ENCODE assay signal across 23 cellular contexts in the genomic region with DNA sequence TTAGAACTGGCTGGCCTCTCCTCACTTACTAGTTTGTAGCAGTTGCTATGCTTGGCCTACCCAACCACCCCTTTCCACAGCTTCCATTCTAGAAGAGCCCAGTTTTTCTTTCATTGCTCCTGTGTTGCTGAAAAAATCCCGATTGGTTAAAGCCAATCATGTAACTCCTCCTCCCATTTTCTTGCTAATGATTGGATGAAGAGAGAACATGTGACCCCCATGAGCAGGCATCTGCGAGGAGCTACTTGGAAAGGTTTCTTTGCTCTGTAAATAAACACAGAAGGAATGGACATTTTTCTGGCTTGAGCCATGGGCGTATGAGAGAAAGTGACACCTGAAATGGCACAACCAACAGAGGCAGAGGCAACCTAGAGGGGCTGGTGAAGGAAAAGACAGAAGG.
DNase-seq lines count a peak whose midpoint lies in the region; ATAC-seq, FAIRE-seq and TF ChIP-seq lines count a peak whose summit lies in the region.
"Had no signal": no experiment of that assay in that cellular context is flagged by ENCODE, and none has a peak within 500 bp of the region (broad histone marks: within the 10 kb centered on the region; RNA-seq: fewer than 3 reads in every experiment).

No MANE protein-coding gene starts in this region.

- CTCF ChIA-PET in H1 (lab: Charles Lee; ENCODE audit: partially characterized antibody), result interaction anchor here (0.9 to 4.7 kb wide), 22 partner anchors 8 to 452 kb away, joined by 3 to 33 read pairs (median 4); no protein-coding TSS in a partner anchor

- intact Hi-C loops in heart left ventricle (cut with DNase I), result loop anchor here in 2 of 10 donors (10.0 kb wide), 2 partner anchors 127 to 167 kb away; no protein-coding TSS in a partner anchor

- H2BK20ac ChIP-seq in H1 (ENCODE audit: low read length), result no peak overlapping the region

- no peak overlapping the region for H3K27ac Mint-ChIP-seq in T-helper 2 cell treated with Interferon-gamma antibody and Interleukin-4, amounts not matched to agents 5 μg/mL and 100 μg/mL, for 36 hours
- H3K27ac Mint-ChIP-seq: CD4-positive, CD25-positive, alpha-beta regulatory T cell; H9 had no signal

- H3K27me3 ChIP-seq in H7 (ENCODE audit: control insufficient read depth, insufficient read depth, low read length) (no peaks in the 10 kb centered on the region), H1 (replicated peaks in 1 of 4; ENCODE audit: control insufficient read depth in 3 of 4, extremely low read depth in 1 of 4, insufficient read depth in 3 of 4, low read length in 3 of 4) (peaks cover 0 to 2% (median under 1%) of the 10 kb centered on the region in 4 experiments; a peak in 3 of 7 replicates), heart left ventricle (peaks cover 0 to 3% (median 0%) of the 10 kb centered on the region in 9 donors)
- H3K27me3 ChIP-seq: BE2C had no signal

- no peak for TF ChIP-seq EP300 in H1 (IDR thresholded peaks at IDR 0.05; ENCODE audit: borderline replicate concordance in 1 of 2, low read depth in 2 of 2, low read length in 2 of 2)

- H4K91ac ChIP-seq in H1 (replicated peaks; ENCODE audit: insufficient read length, low read length), result no peak overlapping the region

- no peaks in the 10 kb centered on the region for H3K4me1 Mint-ChIP-seq in T-helper 2 cell treated with Interferon-gamma antibody and Interleukin-4, amounts not matched to agents 5 μg/mL and 100 μg/mL, for 36 hours (ENCODE audit: low read depth)
- H3K4me1 Mint-ChIP-seq: CD4-positive, CD25-positive, alpha-beta regulatory T cell; CD8-positive, alpha-beta memory T cell had no signal

- no peaks in the 10 kb centered on the region for H3K23me2 ChIP-seq in H1 (ENCODE audit: low read depth, low read length)

- TF ChIP-seq POLR2A in H1 (IDR thresholded peaks at IDR 0.05; ENCODE audit: control extremely low read depth in 1 of 2, low read depth in 2 of 2, low read length in 2 of 2), result no peak
- no peak for TF ChIP-seq POLR2A in heart left ventricle (IDR thresholded peaks at IDR 0.05)

- WGBS in H1 (ENCODE audit: extremely low coverage in 1 of 2, insufficient coverage in 1 of 2, insufficient read length in 1 of 2, insufficient replicate concordance in 2 of 2, low coverage in 1 of 2, low lambda C conversion rate in 2 of 2, missing lambda C conversion rate in 1 of 2), 2 experiments, result 95% methylated on average over 3 of the region's 3 CpGs; no CpG with 5 or more reads in 1 of the 2 experiments
- WGBS in heart left ventricle, 4 donors, result 93 to 96% (median 95%) methylated on average over 3 of the region's 3 CpGs

- no peaks in the 10 kb centered on the region for H3K79me2 ChIP-seq in H1 (ENCODE audit: control insufficient read depth in 1 of 2, insufficient read depth in 2 of 2, low read length in 2 of 2)

- no peaks in the 10 kb centered on the region for H3K79me1 ChIP-seq in H1 (ENCODE audit: low read depth, low read length)

- H3K36me3 Mint-ChIP-seq in T-helper 2 cell treated with Interferon-gamma antibody and Interleukin-4, amounts not matched to agents 5 μg/mL and 100 μg/mL, for 36 hours (ENCODE audit: low read depth), result no peaks in the 10 kb centered on the region
- H3K36me3 Mint-ChIP-seq: CD4-positive, CD25-positive, alpha-beta regulatory T cell; CD8-positive, alpha-beta memory T cell had no signal

- no peak overlapping the region for H3K18ac ChIP-seq in H1 (ENCODE audit: extremely low read depth, low read length)

- no peaks in the 10 kb centered on the region for H4K20me1 ChIP-seq in H1 (replicated peaks in 1 of 2; ENCODE audit: control insufficient read depth in 1 of 2, insufficient read depth in 2 of 2, low read length in 2 of 2)

- no peak overlapping the region for H4K5ac ChIP-seq in H1 (ENCODE audit: insufficient read length, low read depth, low read length)

- POLR2A ChIA-PET in H1 (lab: Charles Lee; ENCODE audit: partially characterized antibody), result no interaction called here

- H3K14ac ChIP-seq in H1 (ENCODE audit: insufficient read length), result no peak overlapping the region

- no peak overlapping the region for H4K8ac ChIP-seq in H1 (ENCODE audit: extremely low read depth, insufficient read depth, low read length)

- peaks cover 5% of the 10 kb centered on the region for H3K27me3 Mint-ChIP-seq in T-helper 2 cell treated with Interferon-gamma antibody and Interleukin-4, amounts not matched to agents 5 μg/mL and 100 μg/mL, for 36 hours (ENCODE audit: low read depth)

- H3K9me3 ChIP-seq in H1 (ENCODE audit: insufficient read depth in 2 of 2, low read depth in 1 of 2, low read length in 1 of 2), result no peaks in the 10 kb centered on the region
- H3K9me3 ChIP-seq in heart left ventricle, result peaks cover 0 to 16% (median 2%) of the 10 kb centered on the region in 12 donors

- H3K4me1 ChIP-seq in H1 (replicated peaks in 1 of 4; ENCODE audit: control insufficient read depth in 3 of 4, insufficient read depth in 4 of 4, low read length in 3 of 4) (peaks cover under 1 to 7% (median 4%) of the 10 kb centered on the region in 4 experiments), heart left ventricle (peaks cover 0 to 2% (median 0%) of the 10 kb centered on the region in 12 donors)

- no peak overlapping the region for H2AK5ac ChIP-seq in H1 (ENCODE audit: low read depth, low read length)

- no peak for ATAC-seq in heart left ventricle
- ATAC-seq in HG03196 (IDR thresholded peaks at IDR 0.05; ENCODE audit: unreplicated experiment), result no peak

- H2BK5ac ChIP-seq in H1 (ENCODE audit: low read depth, low read length), result no peak overlapping the region

- TF ChIP-seq CTCF in H1 (IDR thresholded peaks at IDR 0.05; ENCODE audit: control extremely low read depth in 1 of 3, insufficient read depth in 1 of 3, low read depth in 1 of 3, low read length in 3 of 3) (no peak), heart left ventricle (IDR thresholded peaks at IDR 0.05) (no peak)

- peak; percentile 22 for DNase-seq in H7
- peak; percentile 9 for DNase-seq in SK-MEL-5 (ENCODE audit: low read depth, low spot score)
- DNase-seq in H1 (ENCODE audit: low read depth in 1 of 2, low spot score in 2 of 2), result no peak
- DNase-seq in heart left ventricle, result no peak
- DNase-seq in NCI-H2171 treated with DMSO at 0.1 percent for 48 hours (lab: John Stamatoyannopoulos, UW), result no peak
- DNase-seq in T-helper 2 cell treated with Interferon-gamma antibody and Interleukin-4, amounts not matched to agents 5 μg/mL and 100 μg/mL, for 36 hours (ENCODE audit: low spot score), result no peak
- DNase-seq: ACHN; BE2C; C1 segment of cervical spinal cord; CD4-positive, CD25-positive, alpha-beta regulatory T cell; CD8-positive, alpha-beta memory T cell; COR-L47; DMS 273 treated with DMSO at 0.1 percent for 48 hours; DND-41; EL had no signal

- H3K4me3 ChIP-seq in H7 (ENCODE audit: insufficient read depth, low read depth, low read length) (no peak overlapping the region), H1 (ENCODE audit: extremely low read depth in 1 of 4, insufficient read depth in 2 of 4, low read depth in 3 of 4, low read length in 4 of 4) (no peak overlapping the region), heart left ventricle (no peak overlapping the region)
- H3K4me3 ChIP-seq: GM12878 had no signal

- H3K23ac ChIP-seq in H1 (ENCODE audit: insufficient read length), result no peak overlapping the region

- TF ChIP-seq RAD21 in H1 (IDR thresholded peaks at IDR 0.05 in 1 of 2, conservative IDR thresholded peaks at IDR 0.05 in 1 of 2; ENCODE audit: low read depth in 2 of 2, low read length in 2 of 2), result no peak

- FAIRE-seq in H1 (lab: Jason Lieb, UNC), result no peak
- FAIRE-seq: A204.1, GM12878, GM19239, HTR-8/SVneo had no signal

- H3K9me3 Mint-ChIP-seq in T-helper 2 cell treated with Interferon-gamma antibody and Interleukin-4, amounts not matched to agents 5 μg/mL and 100 μg/mL, for 36 hours, result peaks cover 9% of the 10 kb centered on the region

- H3K56ac ChIP-seq in H1 (replicated peaks; ENCODE audit: insufficient read length, low read depth, low read length), result no peak overlapping the region

- H3K4me2 ChIP-seq in H1 (ENCODE audit: insufficient read depth in 1 of 2, low read depth in 2 of 2, low read length in 2 of 2), result no peak overlapping the region
- H3K4me2 ChIP-seq: KMS-11 had no signal

- in situ Hi-C loops in SK-MEL-5 (cut with HindIII; ENCODE audit: low pct_unique_long_range_greater_than_20kb, low sequenced_read_pairs), result no loop called here

- H2BK15ac ChIP-seq in H1 (ENCODE audit: low read length), result no peak overlapping the region

- H3K9ac ChIP-seq in H1 (replicated peaks in 1 of 4; ENCODE audit: extremely low read depth in 1 of 4, low read depth in 3 of 4, low read length in 3 of 4), result no peak overlapping the region
- H3K9ac ChIP-seq: KMS-11 had no signal

- 0 out of 2 replicates have a peak overlapping the region, but pooled peaks have one; percentile 1 for H2AFZ ChIP-seq in H1 (ENCODE audit: low read length)

- H3K27ac ChIP-seq in H1 (ENCODE audit: low read depth, low read length) (no peak overlapping the region), heart left ventricle (no peak overlapping the region)
- H3K27ac ChIP-seq: HL-60, KMS-11 had no signal

- H2BK12ac ChIP-seq in H1 (ENCODE audit: low read depth, low read length), result no peak overlapping the region

- H2BK120ac ChIP-seq in H1 (replicated peaks; ENCODE audit: low read depth, low read length), result no peak overlapping the region

- H3K36me3 ChIP-seq in H7 (replicated peaks; ENCODE audit: control insufficient read depth, insufficient read depth, low read length) (no peaks in the 10 kb centered on the region), H1 (ENCODE audit: control insufficient read depth in 2 of 4, insufficient read depth in 4 of 4, low read length in 3 of 4) (no peaks in the 10 kb centered on the region), heart left ventricle (no peaks in the 10 kb centered on the region)
- H3K36me3 ChIP-seq: BE2C had no signal

- H3K4me3 Mint-ChIP-seq in T-helper 2 cell treated with Interferon-gamma antibody and Interleukin-4, amounts not matched to agents 5 μg/mL and 100 μg/mL, for 36 hours, result no peak overlapping the region
- H3K4me3 Mint-ChIP-seq: CD4-positive, CD25-positive, alpha-beta regulatory T cell; CD8-positive, alpha-beta memory T cell; H9 had no signal

- no peak overlapping the region for H3K4ac ChIP-seq in H1 (replicated peaks; ENCODE audit: insufficient read length, low read depth, low read length)

TF ChIP-seq in H1, 55 proteins besides CTCF, POLR2A, EP300 and RAD21 (continues in another document):
- no peak for TF ChIP-seq SRF (IDR thresholded peaks at IDR 0.05; ENCODE audit: low read depth, low read length)
- no peak for TF ChIP-seq CBX5 (IDR thresholded peaks at IDR 0.05; ENCODE audit: low read depth, low read length)
- TF ChIP-seq USF2 (IDR thresholded peaks at IDR 0.05; ENCODE audit: low read length), result peak; percentile 22; the same call in 1 of the 2 replicates
- no peak for TF ChIP-seq SIN3A (conservative IDR thresholded peaks at IDR 0.05 in 1 of 2, IDR thresholded peaks at IDR 0.05 in 1 of 2; ENCODE audit: low read depth in 1 of 2, low read length in 2 of 2)
- TF ChIP-seq POLR2AphosphoS5 (IDR thresholded peaks at IDR 0.05; ENCODE audit: low read depth, low read length), result no peak

Comparison
In these comparisons a context has a peak if more than half of its experiments do, and no peak if none do; other contexts are left out.
1. DNase-seq: peak in H7 (single experiment) and SK-MEL-5 (single experiment); none in H1 (0 of 2), heart left ventricle (0 of 5), NCI-H2171 treated with DMSO at 0.1 percent for 48 hours (single experiment) and T-helper 2 cell treated with Interferon-gamma antibody and Interleukin-4, amounts not matched to agents 5 μg/mL and 100 μg/mL, for 36 hours (single experiment).